1 cellular context compared by ENCODE assay signal in the genomic region with DNA sequence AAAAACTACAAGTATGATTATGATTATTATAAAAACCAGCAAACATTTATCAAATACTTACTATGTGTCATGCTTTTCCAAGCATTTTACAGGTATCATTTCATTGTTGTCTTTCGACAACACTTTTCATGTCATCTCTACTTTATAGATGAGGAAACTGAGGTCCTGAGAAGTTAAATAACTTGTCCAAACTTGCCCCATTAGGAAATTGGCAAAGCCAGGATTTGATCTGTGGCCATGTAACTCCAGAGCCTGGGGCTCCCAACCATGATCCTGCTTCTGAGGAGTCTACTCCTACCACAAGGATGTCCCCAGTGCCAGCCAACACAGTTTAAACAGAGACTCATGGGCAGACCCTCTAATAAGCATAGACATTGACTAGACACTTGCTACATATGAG.
TF ChIP-seq lines count a peak whose summit lies in the region.

No MANE protein-coding gene starts in this region.

TF ChIP-seq in WTC11, 78 proteins besides CTCF, POLR2A, EP300 and RAD21 (continued from another document):
- no peak for TF ChIP-seq SP1 (CRISPR knock-in tag; conservative IDR thresholded peaks at IDR 0.05)
- no peak for TF ChIP-seq SMAD4 (CRISPR knock-in tag; IDR thresholded peaks at IDR 0.05)
- TF ChIP-seq EMX1 (CRISPR knock-in tag; IDR thresholded peaks at IDR 0.05): no peak
- no peak for TF ChIP-seq ZNF121 (CRISPR knock-in tag; IDR thresholded peaks at IDR 0.05)
- TF ChIP-seq, protein P1, sequence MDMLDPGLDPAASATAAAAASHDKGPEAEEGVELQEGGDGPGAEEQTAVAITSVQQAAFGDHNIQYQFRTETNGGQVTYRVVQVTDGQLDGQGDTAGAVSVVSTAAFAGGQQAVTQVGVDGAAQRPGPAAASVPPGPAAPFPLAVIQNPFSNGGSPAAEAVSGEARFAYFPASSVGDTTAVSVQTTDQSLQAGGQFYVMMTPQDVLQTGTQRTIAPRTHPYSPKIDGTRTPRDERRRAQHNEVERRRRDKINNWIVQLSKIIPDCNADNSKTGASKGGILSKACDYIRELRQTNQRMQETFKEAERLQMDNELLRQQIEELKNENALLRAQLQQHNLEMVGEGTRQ (CRISPR knock-in tag; IDR thresholded peaks at IDR 0.05): no peak
- no peak for TF ChIP-seq NFE2L1 (CRISPR knock-in tag; IDR thresholded peaks at IDR 0.05)
- TF ChIP-seq ETV6 (CRISPR knock-in tag; IDR thresholded peaks at IDR 0.05): no peak
